Comparison of ENCODE assay signal across 27 cellular contexts in genomic region chr4:29966386-29966785, GRCh38.
"Had no signal": no experiment of that assay in that cellular context is flagged by ENCODE, and none has a peak within 500 bp of the region (broad histone marks: within the 10 kb centered on the region; RNA-seq: fewer than 3 reads in every experiment).

No MANE protein-coding gene starts in this region.

- DNase-seq: cortex of kidney; effector memory CD8-positive, alpha-beta T cell; erythroblast; esophagus squamous epithelium; foreskin melanocyte; head of caudate nucleus; kidney; mucosa of descending colon; naive B cell; nucleus accumbens; sigmoid colon; spleen; stimulated activated CD4-positive, alpha-beta T cell treated with anti-CD3 and anti-CD28 coated beads, Interleukin-4, amount 100 ng/mL, for 4 hours; stimulated activated naive CD8-positive, alpha-beta T cell treated with anti-CD3 and anti-CD28 coated beads, Interleukin-15, Interleukin-2, amounts not matched to agents 100 U/mL and 50 U/mL, for 24 hours; substantia nigra; transverse colon; upper lobe of right lung; uterus had no signal

- H3K36me3 Mint-ChIP-seq: memory B cell; mesothelial cell of epicardium; naive B cell; stimulated activated memory B cell treated with anti-CD40 and anti-IgM and Interleukin-4, amounts not matched to agents 10 μg/mL and 1 μg/mL and 100 μg/mL, for 72 hours had no signal

- H3K27me3 ChIP-seq: esophagus squamous epithelium, right atrium auricular region, sigmoid colon, spleen, transverse colon, upper lobe of right lung had no signal

- H3K4me1 Mint-ChIP-seq: memory B cell; mesothelial cell of epicardium; naive B cell; nephron; stimulated activated memory B cell treated with anti-CD40 and anti-IgM and Interleukin-4, amounts not matched to agents 10 μg/mL and 1 μg/mL and 100 μg/mL, for 72 hours had no signal

- H3K4me3 Mint-ChIP-seq: effector memory CD8-positive, alpha-beta T cell; memory B cell; mesothelial cell of epicardium; naive B cell; nephron; stimulated activated memory B cell treated with anti-CD40 and anti-IgM and Interleukin-4, amounts not matched to agents 10 μg/mL and 1 μg/mL and 100 μg/mL, for 72 hours had no signal

- H3K27me3 Mint-ChIP-seq: effector memory CD8-positive, alpha-beta T cell; memory B cell; naive B cell; stimulated activated memory B cell treated with anti-CD40 and anti-IgM and Interleukin-4, amounts not matched to agents 10 μg/mL and 1 μg/mL and 100 μg/mL, for 72 hours had no signal

- H3K27ac Mint-ChIP-seq: effector memory CD8-positive, alpha-beta T cell; memory B cell; mesothelial cell of epicardium; naive B cell; nephron; stimulated activated memory B cell treated with anti-CD40 and anti-IgM and Interleukin-4, amounts not matched to agents 10 μg/mL and 1 μg/mL and 100 μg/mL, for 72 hours had no signal

- H3K27ac ChIP-seq: esophagus squamous epithelium, prostate gland, right atrium auricular region, sigmoid colon, spleen, thoracic aorta, transverse colon, upper lobe of right lung, uterus had no signal

- H3K9me3 Mint-ChIP-seq: memory B cell, mesothelial cell of epicardium, nephron had no signal

- H3K36me3 ChIP-seq: esophagus squamous epithelium, prostate gland, right atrium auricular region, sigmoid colon, spleen, thoracic aorta, transverse colon, upper lobe of right lung, uterus had no signal

- ATAC-seq: effector memory CD8-positive, alpha-beta T cell; left lobe of liver; mucosa of descending colon; stimulated activated memory B cell treated with anti-CD40 and anti-IgM and Interleukin-4, amounts not matched to agents 10 μg/mL and 1 μg/mL and 100 μg/mL, for 72 hours; stimulated activated naive CD8-positive, alpha-beta T cell treated with anti-CD3 and anti-CD28 coated beads, Interleukin-15, Interleukin-2, amounts not matched to agents 100 U/mL and 50 U/mL, for 24 hours; upper lobe of right lung had no signal

- H3K9me3 ChIP-seq: esophagus squamous epithelium, prostate gland, right atrium auricular region, sigmoid colon, thoracic aorta, transverse colon, upper lobe of right lung, uterus had no signal

- H3K4me3 ChIP-seq: esophagus squamous epithelium, lung, mucosa of descending colon, prostate gland, right atrium auricular region, sigmoid colon, spleen, thoracic aorta, transverse colon, upper lobe of right lung, uterus had no signal

- H3K4me1 ChIP-seq: esophagus squamous epithelium, prostate gland, right atrium auricular region, sigmoid colon, spleen, transverse colon, upper lobe of right lung, uterus had no signal
